In genomic region chrX:19904778-19905367, GRCh38 we compare ENCODE assay signal across 8 cellular contexts. TPM values are rescaled to one million over a fixed set of nuclear protein-coding genes. Genes with fewer than 3 reads are reported as not detected.
A peak's percentile ranks its signal among the peaks of the same experiment; 100 is the strongest.
DNase-seq lines count a peak whose midpoint lies in the region; ATAC-seq and FAIRE-seq lines count a peak whose summit lies in the region.

No MANE protein-coding gene starts in this region.

- H3K36me3 Mint-ChIP-seq in activated CD4-positive, alpha-beta T cell treated with anti-CD3 and anti-CD28 coated beads, Interleukin-2, amount 10 ng/mL, durations not matched to agents 7 days and 5 days (ENCODE audit: low read depth) = no peaks in the 10 kb centered on the region

- H3K9me3 ChIP-seq in MG63 = no peaks in the 10 kb centered on the region

- peaks cover 22% of the 10 kb centered on the region for H3K4me1 Mint-ChIP-seq in activated CD4-positive, alpha-beta T cell treated with anti-CD3 and anti-CD28 coated beads, Interleukin-2, amount 10 ng/mL, durations not matched to agents 7 days and 5 days

- H3K4me3 ChIP-seq in MG63 = no peak overlapping the region

- H3K9me3 Mint-ChIP-seq in activated CD4-positive, alpha-beta T cell treated with anti-CD3 and anti-CD28 coated beads, Interleukin-2, amount 10 ng/mL, durations not matched to agents 7 days and 5 days = no peaks in the 10 kb centered on the region

- ATAC-seq in GM21390 (IDR thresholded peaks at IDR 0.05; ENCODE audit: unreplicated experiment) = peak; percentile 67
- ATAC-seq in GM19328 (IDR thresholded peaks at IDR 0.05; ENCODE audit: unreplicated experiment) = no peak

- no peaks in the 10 kb centered on the region for H3K36me3 ChIP-seq in MG63

- no peak overlapping the region for H3K27ac Mint-ChIP-seq in activated CD4-positive, alpha-beta T cell treated with anti-CD3 and anti-CD28 coated beads, Interleukin-2, amount 10 ng/mL, durations not matched to agents 7 days and 5 days

- FAIRE-seq in endometrium (lab: Jason Lieb, UNC) = peak; percentile 72

- POLR2A ChIA-PET in activated CD4-positive, alpha-beta T cell treated with anti-CD3 and anti-CD28 coated beads, Interleukin-2, amount 10 ng/mL, durations not matched to agents 7 days and 5 days (lab: Charles Lee) = interaction anchor here (0.6 kb wide), 1 partner anchor 238 kb away, joined by 3 read pairs; no protein-coding TSS in a partner anchor

- CTCF ChIA-PET in activated CD4-positive, alpha-beta T cell treated with anti-CD3 and anti-CD28 coated beads, Interleukin-2, amount 10 ng/mL, durations not matched to agents 7 days and 5 days (lab: Charles Lee) = interaction anchor here (0.6 to 1.9 kb wide), 13 partner anchors 10 to 534 kb away, joined by 3 to 8 read pairs (median 3); no protein-coding TSS in a partner anchor

- H3K27me3 Mint-ChIP-seq in activated CD4-positive, alpha-beta T cell treated with anti-CD3 and anti-CD28 coated beads, Interleukin-2, amount 10 ng/mL, durations not matched to agents 7 days and 5 days = no peaks in the 10 kb centered on the region

- no peak overlapping the region for H3K4me3 Mint-ChIP-seq in activated CD4-positive, alpha-beta T cell treated with anti-CD3 and anti-CD28 coated beads, Interleukin-2, amount 10 ng/mL, durations not matched to agents 7 days and 5 days

- DNase-seq in activated CD4-positive, alpha-beta T cell treated with anti-CD3 and anti-CD28 coated beads, Interleukin-2, amount 10 ng/mL, durations not matched to agents 7 days and 5 days = peak; percentile 15
- no peak for DNase-seq in activated CD4-positive, alpha-beta T cell treated with anti-CD3 and anti-CD28 coated beads, Interleukin-2, amount 50 U/mL, for 4 hours
- DNase-seq in MG63 (peak; percentile 5), SK-N-DZ (ENCODE audit: low spot score) (peak; percentile 30), myocyte (ENCODE audit: low read depth) (peak; percentile 36)

- H3K27me3 ChIP-seq in MG63 = no peaks in the 10 kb centered on the region

RNA-seq across cellular contexts. Expression of gene SH3KBP1, which starts 17.5 kb away (rescaled TPM):
- total RNA-seq in activated CD4-positive, alpha-beta T cell treated with anti-CD3 and anti-CD28 coated beads, Interleukin-2, amount 10 ng/mL, durations not matched to agents 7 days and 5 days = 100 to 1,000 TPM in 1 of 2 experiments, 10 to 100 TPM in 1; 95.6 to 103 TPM
- 13.7 and 17.6 TPM in 2 replicates for total RNA-seq in MG63 (2014; rRNA removed; shearing (Covaris generic); ENCODE audit: low replicate concordance)
- polyA plus RNA-seq in SK-N-DZ (2014; cell fraction: cytosol; rRNA removed) = 3.1 and 5.3 TPM in 2 replicates
- 2.0 and 3.7 TPM in 2 replicates for polyA plus RNA-seq in SK-N-DZ (2014; cell fraction: nucleus; rRNA removed)
- 25.6 and 31.8 TPM in 2 replicates for total RNA-seq in myocyte
- polyA plus RNA-seq in myocyte (2012) = 34.4 TPM

Comparison
In these comparisons a context has a peak if more than half of its experiments do, and no peak if none do; other contexts are left out.
1. DNase-seq: peak in activated CD4-positive, alpha-beta T cell treated with anti-CD3 and anti-CD28 coated beads, Interleukin-2, amount 10 ng/mL, durations not matched to agents 7 days and 5 days (single experiment), MG63 (single experiment), SK-N-DZ (single experiment) and myocyte (single experiment); none in activated CD4-positive, alpha-beta T cell treated with anti-CD3 and anti-CD28 coated beads, Interleukin-2, amount 50 U/mL, for 4 hours (0 of 2).